In the genomic region with DNA sequence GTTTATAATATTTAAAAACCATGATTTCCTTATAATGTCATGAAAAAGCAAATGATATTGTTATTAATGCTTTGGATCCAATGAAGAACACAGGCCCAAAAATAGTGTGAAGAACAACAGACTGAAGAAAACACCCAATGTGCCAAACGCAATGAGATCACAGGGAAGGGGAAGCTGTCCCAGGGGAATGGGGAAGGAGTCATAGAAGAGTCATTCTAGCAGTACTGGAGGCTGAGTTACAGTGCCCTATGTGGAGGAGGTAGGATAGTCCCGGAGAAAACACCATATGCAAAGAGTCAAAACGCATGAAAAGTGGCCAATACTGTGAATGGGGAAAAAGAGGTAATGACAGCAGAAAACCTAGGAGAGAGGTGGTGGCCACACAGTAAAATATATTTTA, we compare ENCODE assay signal across 20 cellular contexts. TPM values are rescaled to one million over a fixed set of nuclear protein-coding genes. Genes with fewer than 3 reads are reported as not detected.
DNase-seq lines count a peak whose midpoint lies in the region; ATAC-seq and TF ChIP-seq lines count a peak whose summit lies in the region.
"Had no signal": no experiment of that assay in that cellular context is flagged by ENCODE, and none has a peak within 500 bp of the region (broad histone marks: within the 10 kb centered on the region; RNA-seq: fewer than 3 reads in every experiment).

No MANE protein-coding gene starts in this region.

- no peak for ATAC-seq in HG03342 (IDR thresholded peaks at IDR 0.05; ENCODE audit: unreplicated experiment)
- ATAC-seq: activated CD8-positive, alpha-beta T cell treated with anti-CD3 and anti-CD28 coated beads, Interleukin-2, amount 10 ng/mL, durations not matched to agents 7 days and 5 days; HCT116 had no signal

- no peaks in the 10 kb centered on the region for H3K9me3 ChIP-seq in A673 (ENCODE audit: low read depth, low read length, poor library complexity, severe bottlenecking)
- H3K9me3 ChIP-seq in HEK293 (ENCODE audit: control insufficient read depth, insufficient read depth, low read depth, low read length), result no peaks in the 10 kb centered on the region
- no peaks in the 10 kb centered on the region for H3K9me3 ChIP-seq in right atrium auricular region
- H3K9me3 ChIP-seq: suprapubic skin had no signal

- no peaks in the 10 kb centered on the region for H3K36me3 ChIP-seq in A673 (ENCODE audit: insufficient read depth, low read length, poor library complexity, severe bottlenecking)
- H3K36me3 ChIP-seq in HEK293 (ENCODE audit: control insufficient read depth in 2 of 2, insufficient read depth in 1 of 2, low read length in 2 of 2), result no peaks in the 10 kb centered on the region
- no peaks in the 10 kb centered on the region for H3K36me3 ChIP-seq in brain microvascular endothelial cell (replicated peaks)
- H3K36me3 ChIP-seq in right atrium auricular region, result no peaks in the 10 kb centered on the region
- H3K36me3 ChIP-seq: neural progenitor cell, suprapubic skin had no signal

- H3K27me3 ChIP-seq in A673 (replicated peaks; ENCODE audit: insufficient read depth, low read depth, low read length, poor library complexity) (no peaks in the 10 kb centered on the region), brain microvascular endothelial cell (replicated peaks) (no peaks in the 10 kb centered on the region), right atrium auricular region (no peaks in the 10 kb centered on the region)
- H3K27me3 ChIP-seq: neural progenitor cell, suprapubic skin had no signal

- no peak overlapping the region for H3K4me3 ChIP-seq in A673 (ENCODE audit: low read depth, low read length, poor library complexity, severe bottlenecking)
- H3K4me3 ChIP-seq in HEK293 (ENCODE audit: low read depth, low read length), result no peak overlapping the region
- H3K4me3 ChIP-seq in brain microvascular endothelial cell (ENCODE audit: low read depth, low read length), result no peak overlapping the region
- H3K4me3 ChIP-seq in right atrium auricular region, result no peak overlapping the region
- H3K4me3 ChIP-seq: coronary artery, neural progenitor cell, suprapubic skin had no signal

- in situ Hi-C loops in brain microvascular endothelial cell (cut with HindIII; ENCODE audit: low pct_ligation_motif_present, low sequenced_read_pairs), result no loop called here

- intact Hi-C loops in A673 (cut with micrococcal nuclease; ENCODE audit: unreplicated experiment), result no loop called here

- no TSS peak for BruUV-seq in A673 (replicated peaks; lab: Mats Ljungman, UMichigan)

- POLR2A ChIA-PET in A673 (lab: Charles Lee; ENCODE audit: low non-redundant PET), result no interaction called here
- POLR2A ChIA-PET in HEK293 (lab: Yijun Ruan, JAX), result no interaction called here

- CTCF ChIA-PET in A673 (lab: Charles Lee), result interaction anchor here (0.6 kb wide), 1 partner anchor 42 kb away, joined by 3 read pairs; no protein-coding TSS in a partner anchor
- CTCF ChIA-PET in HEK293 (lab: Yijun Ruan, JAX), result no interaction called here

- TF ChIP-seq CTCF in A673 (conservative IDR thresholded peaks at IDR 0.05; ENCODE audit: low read depth, low read length), result no peak
- no peak for TF ChIP-seq CTCF in HEK293 (tag by site-specific recombination; IDR thresholded peaks at IDR 0.05)
- no peak for TF ChIP-seq CTCF in brain microvascular endothelial cell (IDR thresholded peaks at IDR 0.05; ENCODE audit: low read depth, low read length, missing control alignments)
- no peak for TF ChIP-seq CTCF in right atrium auricular region (IDR thresholded peaks at IDR 0.05)

- H3K27ac ChIP-seq in A673 (ENCODE audit: low read depth, low read length, poor library complexity, severe bottlenecking) (no peak overlapping the region), HEK293 (ENCODE audit: extremely low read depth, low read depth, low read length) (no peak overlapping the region), brain microvascular endothelial cell (no peak overlapping the region), right atrium auricular region (no peak overlapping the region)
- H3K27ac ChIP-seq: coronary artery, neural progenitor cell, suprapubic skin had no signal

- DNase-seq in A673 (ENCODE audit: low spot score) (peak; percentile 35), brain microvascular endothelial cell (peak; percentile 66), right atrium auricular region (ENCODE audit: low spot score) (peak; percentile 69), putamen (ENCODE audit: low spot score) (no peak), A172 (ENCODE audit: low spot score) (no peak)
- DNase-seq in activated CD4-positive, alpha-beta T cell treated with anti-CD3 and anti-CD28 coated beads for 4 hours, result no peak
- DNase-seq: activated B cell treated with CpG ODN at 0.5 μM for 24 hours; activated CD8-positive, alpha-beta T cell treated with anti-CD3 and anti-CD28 coated beads, Interleukin-2, amount 10 ng/mL, durations not matched to agents 7 days and 5 days; activated naive CD4-positive, alpha-beta T cell treated with anti-CD3 and anti-CD28 coated beads, Interleukin-2, amount 10 ng/mL, durations not matched to agents 7 days and 5 days; activated T-cell treated with anti-CD3 and anti-CD28 coated beads, Interleukin-2, amount 50 U/mL, for 24 hours; CD4-positive, alpha-beta T cell; DMS153; foreskin melanocyte; NCI-H187 had no signal

- H3K4me1 ChIP-seq in A673 (ENCODE audit: insufficient read depth, low read length, poor library complexity, severe bottlenecking), result no peaks in the 10 kb centered on the region
- H3K4me1 ChIP-seq in HEK293 (ENCODE audit: control insufficient read depth, insufficient read depth, low read length), result no peaks in the 10 kb centered on the region
- H3K4me1 ChIP-seq in right atrium auricular region, result no peaks in the 10 kb centered on the region
- H3K4me1 ChIP-seq: neural progenitor cell, suprapubic skin had no signal

TF ChIP-seq in HEK293, 187 proteins besides CTCF, POLR2A, EP300 and RAD21:
- TF ChIP-seq ZNF629 (tag by site-specific recombination; IDR thresholded peaks at IDR 0.05), result 0 out of 2 replicates have a peak, but pooled peaks have one; percentile 32
- TF ChIP-seq GLIS1 (tag by site-specific recombination; IDR thresholded peaks at IDR 0.05), result no peak

RNA-seq across cellular contexts. Expression of a gene that starts 50.9 kb away (rescaled TPM):
- 1.8 and 3.5 TPM in 2 replicates for total RNA-seq in A673 (2021)
- 1 to 10 TPM; 4.1 to 6.4 TPM for total RNA-seq in right atrium auricular region
- total RNA-seq in A172 (2014; rRNA removed; shearing (Covaris generic)), result 3.9 and 5.9 TPM in 2 replicates

Comparison
In these comparisons a context has a peak if more than half of its experiments do, and no peak if none do; other contexts are left out.
1. DNase-seq: peak in A673 (single experiment), brain microvascular endothelial cell (single experiment) and right atrium auricular region (single experiment); none in putamen (single experiment), activated CD4-positive, alpha-beta T cell treated with anti-CD3 and anti-CD28 coated beads for 4 hours (0 of 2) and A172 (single experiment).